16 cellular contexts compared by ENCODE assay signal in the genomic region with DNA sequence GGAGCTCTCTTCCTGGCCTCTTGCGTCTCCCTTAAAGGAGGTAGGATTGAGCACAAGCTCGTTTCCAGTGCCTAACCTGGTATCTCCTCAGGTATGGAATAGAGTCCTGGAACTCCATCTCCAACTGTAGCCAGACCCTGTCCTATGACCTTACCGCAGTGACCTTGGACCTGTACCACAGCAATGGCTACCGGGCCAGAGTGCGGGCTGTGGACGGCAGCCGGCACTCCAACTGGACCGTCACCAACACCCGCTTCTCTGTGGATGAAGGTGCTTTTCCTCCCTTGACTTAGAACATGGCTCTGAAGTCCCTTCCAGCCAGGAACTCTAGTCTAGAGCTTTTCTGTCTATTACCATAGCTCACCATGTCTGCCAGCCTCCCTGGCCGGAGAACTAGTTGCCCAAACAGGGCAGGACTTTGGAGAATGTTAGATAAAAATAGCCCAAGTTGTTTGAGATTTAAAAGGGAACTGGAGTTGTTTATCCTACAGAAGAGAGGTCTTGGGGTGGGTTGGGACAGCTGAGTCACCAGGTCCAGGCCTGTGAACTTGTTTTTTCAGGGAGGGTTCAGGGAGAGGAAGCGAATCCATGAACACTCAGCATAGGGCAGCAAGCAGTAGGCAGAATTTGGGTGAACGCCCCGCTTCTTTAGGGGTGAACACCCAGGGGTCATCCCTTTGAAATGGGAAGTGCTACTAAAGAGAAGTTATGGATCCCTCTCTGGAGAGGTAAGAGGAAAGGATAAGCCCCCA. TPM values are rescaled to one million over a fixed set of nuclear protein-coding genes. Genes with fewer than 3 reads are reported as not detected.
DNase-seq lines count a peak whose midpoint lies in the region; ATAC-seq, FAIRE-seq and TF ChIP-seq lines count a peak whose summit lies in the region.
"Had no signal": no experiment of that assay in that cellular context is flagged by ENCODE, and none has a peak within 500 bp of the region (broad histone marks: within the 10 kb centered on the region; RNA-seq: fewer than 3 reads in every experiment).

No MANE protein-coding gene starts in this region.

- no peaks in the 10 kb centered on the region for H3K27me3 Mint-ChIP-seq in naive B cell

- WGBS in liver, result 90% methylated on average over 13 of the region's 13 CpGs
- 53% methylated on average over 8 of the region's 13 CpGs for WGBS in HepG2 (ENCODE audit: low lambda C conversion rate)

- DNase-seq in HepG2 (ENCODE audit: low spot score) (no peak), coronary artery (ENCODE audit: low spot score) (no peak), naive B cell (no peak), Kasumi-1 (lab: John Stamatoyannopoulos, UW) (no peak), H7 (no peak)
- DNase-seq: activated CD4-positive, alpha-beta T cell treated with anti-CD3 and anti-CD28 coated beads for 1 hour; KBM-7; kidney; NCI-H2171 had no signal

- peaks cover 24 to 30% of the 10 kb centered on the region in 2 donors for H3K36me3 Mint-ChIP-seq in naive B cell

- H3K4me1 Mint-ChIP-seq in naive B cell, result peaks cover 45 to 76% (median 68%) of the 10 kb centered on the region in 3 donors

- in situ Hi-C loops in HepG2 (cut with HindIII; ENCODE audit: extremely low pct_ligation_motif_present, low pct_unique_long_range_greater_than_20kb), result no loop called here

- H3K4me1 ChIP-seq in liver (ENCODE audit: control insufficient read depth in 4 of 4, insufficient read depth in 4 of 4, low read length in 3 of 4) (peaks cover 0 to 12% (median 2%) of the 10 kb centered on the region in 4 donors), HepG2 (ENCODE audit: insufficient read depth, low read length) (peaks cover 17% of the 10 kb centered on the region)

- H3K27ac Mint-ChIP-seq in naive B cell, result peak overlapping the region in 4 of 6 donors; percentile 16 to 87 (median 78)

- H3K9me3 ChIP-seq in liver (ENCODE audit: control insufficient read depth in 4 of 4, low read length in 3 of 4) (no peaks in the 10 kb centered on the region), HepG2 (ENCODE audit: low read length) (no peaks in the 10 kb centered on the region)
- H3K9me3 ChIP-seq: BLaER1 treated with 17β-estradiol and CSF1 and Interleukin-3, amounts not matched to agents 10 nM and 100 nM had no signal

- no peak for FAIRE-seq in HepG2 (lab: Jason Lieb, UNC)
- FAIRE-seq: astrocyte, kidney had no signal

- no peaks in the 10 kb centered on the region for H3K27me3 ChIP-seq in liver (ENCODE audit: control insufficient read depth in 4 of 4, insufficient read depth in 4 of 4, low read length in 3 of 4)
- peaks cover 17 to 44% of the 10 kb centered on the region in 2 experiments for H3K27me3 ChIP-seq in HepG2 (ENCODE audit: control insufficient read depth in 1 of 2, insufficient read depth in 2 of 2, low read length in 2 of 2)
- H3K27me3 ChIP-seq in H7 (ENCODE audit: control insufficient read depth, insufficient read depth, low read length), result peaks cover 25% of the 10 kb centered on the region

- H3K9me3 Mint-ChIP-seq in naive B cell, result no peaks in the 10 kb centered on the region

- POLR2A ChIA-PET in HepG2 (lab: Yijun Ruan, JAX), result no interaction called here

- CTCF ChIA-PET in HepG2 (lab: Yijun Ruan, JAX; ENCODE audit: low intra/inter-chr PET ratio, low total read pairs), result no interaction called here

- no peaks in the 10 kb centered on the region for H4K20me1 ChIP-seq in HepG2 (ENCODE audit: insufficient read depth, low read length)

- peak overlapping the region; percentile 4 to 31 for H3K27ac ChIP-seq in liver (ENCODE audit: low read depth in 1 of 2, low read length in 2 of 2)
- no peak overlapping the region for H3K27ac ChIP-seq in HepG2 (ENCODE audit: extremely low read length, insufficient read depth, low read length)
- peak overlapping the region; percentile 28 to 84 for H3K27ac ChIP-seq in coronary artery
- H3K27ac ChIP-seq: RWPE1 had no signal

- H3K79me2 ChIP-seq in HepG2 (ENCODE audit: insufficient read depth, low read length), result no peaks in the 10 kb centered on the region

- ATAC-seq in HepG2 (no peak), naive B cell (ENCODE audit: low read depth in 2 of 2) (no peak), GM18498 (IDR thresholded peaks at IDR 0.05; ENCODE audit: unreplicated experiment) (no peak), GM19395 (IDR thresholded peaks at IDR 0.05; ENCODE audit: unreplicated experiment) (no peak)

- intact Hi-C loops in HepG2 (cut with micrococcal nuclease; ENCODE audit: unreplicated experiment), result no loop called here

- no peak for TF ChIP-seq CTCF in liver (IDR thresholded peaks at IDR 0.05; ENCODE audit: low read depth, low read length, missing input control)
- TF ChIP-seq CTCF in HepG2 (CRISPR knock-in tag; IDR thresholded peaks at IDR 0.05), result no peak
- no peak for TF ChIP-seq CTCF in coronary artery (IDR thresholded peaks at IDR 0.05)

- peak overlapping the region in 7 of 8 donors; percentile 52 to 92 (median 66) for H3K4me3 Mint-ChIP-seq in naive B cell

- no peak overlapping the region for H2AFZ ChIP-seq in HepG2 (ENCODE audit: low read length)

- no peak for TF ChIP-seq RAD21 in liver (IDR thresholded peaks at IDR 0.05)
- TF ChIP-seq RAD21 in HepG2 (CRISPR knock-in tag; IDR thresholded peaks at IDR 0.05), result no peak

- no peak overlapping the region for H3K4me2 ChIP-seq in HepG2 (ENCODE audit: low read depth, low read length)

- TF ChIP-seq POLR2A in HepG2 (IDR thresholded peaks at IDR 0.05; ENCODE audit: insufficient read depth in 1 of 2, low read depth in 2 of 2, low read length in 2 of 2), result no peak

- BruUV-seq in HepG2 (replicated peaks; lab: Mats Ljungman, UMichigan), result no TSS peak

- H3K36me3 ChIP-seq in liver (ENCODE audit: control insufficient read depth in 4 of 4, insufficient read depth in 3 of 4, low read depth in 1 of 4, low read length in 3 of 4), result no peaks in the 10 kb centered on the region
- H3K36me3 ChIP-seq in HepG2 (replicated peaks in 1 of 2; ENCODE audit: control insufficient read depth in 1 of 2, insufficient read depth in 2 of 2, low read length in 2 of 2), result no peaks in the 10 kb centered on the region
- no peaks in the 10 kb centered on the region for H3K36me3 ChIP-seq in H7 (replicated peaks; ENCODE audit: control insufficient read depth, insufficient read depth, low read length)

- H3K9ac ChIP-seq in liver (ENCODE audit: low read depth in 1 of 2, low read length in 2 of 2) (peak overlapping the region in 1 of 2 donors; percentile 62), HepG2 (ENCODE audit: insufficient read depth, low read depth, low read length) (no peak overlapping the region)

- H3K4me3 ChIP-seq in liver (ENCODE audit: low read depth in 1 of 3, low read length in 3 of 3) (peak overlapping the region in 1 of 3 donors; percentile 13), HepG2 (replicated peaks in 1 of 3; ENCODE audit: insufficient read depth in 1 of 3, low read depth in 2 of 3, low read length in 3 of 3) (no peak overlapping the region), coronary artery (peak overlapping the region; percentile 73), H7 (ENCODE audit: insufficient read depth, low read depth, low read length) (no peak overlapping the region)

- TF ChIP-seq EP300 in HepG2 (IDR thresholded peaks at IDR 0.05; ENCODE audit: low read depth in 2 of 2, low read length in 2 of 2) (no peak), HepG2 (CRISPR knock-in tag; IDR thresholded peaks at IDR 0.05; ENCODE audit: borderline replicate concordance) (no peak)

TF ChIP-seq in liver, 16 proteins besides CTCF, POLR2A, EP300 and RAD21 (continues in another document):
- no peak for TF ChIP-seq RXRA (IDR thresholded peaks at IDR 0.05)
- TF ChIP-seq NR2F2 (IDR thresholded peaks at IDR 0.05), result no peak
- TF ChIP-seq FOXA2 (IDR thresholded peaks at IDR 0.05), result no peak
- no peak for TF ChIP-seq JUND (IDR thresholded peaks at IDR 0.05)

TF ChIP-seq in HepG2, 621 proteins besides CTCF, POLR2A, EP300 and RAD21 (continues in another document):
- TF ChIP-seq ZNF879 (CRISPR knock-in tag; IDR thresholded peaks at IDR 0.05), result no peak

RNA-seq across cellular contexts. Expression of a gene that starts 3.3 kb away (rescaled TPM):
- total RNA-seq in liver (10 to 100 TPM; 11.5 to 11.6 TPM), HepG2 (2016; rRNA removed; fragmentation: Illumina TruSeq; extraction: Trizol) (not detected in 2 replicates)
- polyA plus RNA-seq in liver (1 to 10 TPM; 2.3 to 6.8 TPM), HepG2 (2011; rRNA removed) (0.03 TPM in 1 of 2 replicates, not detected in the other), naive B cell (ENCODE audit: low read depth in 6 of 6) (10 to 100 TPM; 49.8 to 63.1 (median 56.2) TPM)
- total RNA-seq in HepG2 (2016; cell fraction: cytosol; rRNA removed; fragmentation: Illumina TruSeq; extraction: Trizol; ENCODE audit: low read depth), result not detected in 2 replicates
- not detected in 2 replicates for total RNA-seq in HepG2 (2016; cell fraction: insoluble cytoplasmic fraction; rRNA removed; fragmentation: Illumina TruSeq; extraction: Trizol)
- total RNA-seq in HepG2 (2016; cell fraction: membrane; rRNA removed; fragmentation: Illumina TruSeq; extraction: Trizol), result not detected in 2 replicates
- not detected in 2 replicates for total RNA-seq in HepG2 (2016; cell fraction: nucleus; rRNA removed; fragmentation: Illumina TruSeq; extraction: Trizol)
- polyA plus RNA-seq in HepG2 (2011; cell fraction: cytosol; rRNA removed), result 0.01 TPM in 1 of 2 replicates, not detected in the other
- 0.07 TPM in 1 of 2 replicates, not detected in the other for polyA plus RNA-seq in HepG2 (2011; cell fraction: nucleus; rRNA removed)
- polyA plus RNA-seq in HepG2 (2012), result 0.29 TPM in 1 of 2 replicates, not detected in the other
- not detected in 2 replicates for polyA plus RNA-seq in HepG2 (2016; cell fraction: cytosol; fragmentation: Illumina TruSeq; extraction: Trizol; ENCODE audit: low read depth)
- not detected in 2 replicates for polyA plus RNA-seq in HepG2 (2016; cell fraction: insoluble cytoplasmic fraction; fragmentation: Illumina TruSeq; extraction: Trizol; ENCODE audit: low read depth)
- not detected in 2 replicates for polyA plus RNA-seq in HepG2 (2016; cell fraction: membrane; fragmentation: Illumina TruSeq; extraction: Trizol; ENCODE audit: low read depth)
- polyA plus RNA-seq in HepG2 (2016; cell fraction: nucleus; fragmentation: Illumina TruSeq; extraction: Trizol; ENCODE audit: insufficient read depth, low read depth), result not detected in 2 replicates
- 1.2 TPM in 1 of 2 replicates, not detected in the other for polyA minus RNA-seq in HepG2 (2011; rRNA and poly(A)+ RNA removed; ENCODE audit: low replicate concordance)
- not detected in 2 replicates for polyA minus RNA-seq in HepG2 (2011; cell fraction: cytosol; rRNA and poly(A)+ RNA removed)
- polyA minus RNA-seq in HepG2 (2011; cell fraction: nucleus; rRNA and poly(A)+ RNA removed), result not detected in 2 replicates
- total RNA-seq in H7 (2014; rRNA removed; shearing (Covaris generic)), result not detected in 2 replicates
- polyA plus RNA-seq: fibroblast of lung had no signal

Comparison
In these comparisons a context has a peak if more than half of its experiments do, and no peak if none do; other contexts are left out.
1. RNA of a gene that starts 3.3 kb away (total RNA-seq): 11.5 to 11.6 TPM in liver; not detected in HepG2 and not detected in H7; every median in the first group is over 10 times any median in the second.